Comparison of ENCODE assay signal across 21 cellular contexts in the genomic region with DNA sequence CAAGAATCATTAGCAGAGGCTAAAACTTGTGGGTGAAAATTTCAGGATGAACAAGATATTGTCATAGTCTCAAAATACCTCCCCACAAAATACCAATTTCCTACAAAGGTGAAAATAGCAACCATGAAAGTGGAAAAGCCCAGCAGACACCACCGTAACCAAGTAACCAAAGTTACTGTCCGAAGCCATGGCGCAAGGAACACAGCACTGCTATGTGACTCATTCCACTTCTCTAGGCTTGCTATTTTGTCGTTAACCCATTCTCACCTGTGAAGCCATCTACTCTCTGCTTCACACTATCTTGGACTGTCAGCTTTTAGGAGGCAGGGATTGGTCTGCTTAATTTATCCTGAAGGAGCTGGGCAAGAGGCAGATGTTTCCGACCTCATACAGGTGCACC.
"Had no signal": no experiment of that assay in that cellular context is flagged by ENCODE, and none has a peak within 500 bp of the region (broad histone marks: within the 10 kb centered on the region; RNA-seq: fewer than 3 reads in every experiment).

No MANE protein-coding gene starts in this region.

- H3K4me3 ChIP-seq: dorsolateral prefrontal cortex, hepatocyte, lower lobe of right lung, pancreas, right lobe of liver, smooth muscle cell, uterus had no signal

- H3K27me3 ChIP-seq: dorsolateral prefrontal cortex, foreskin keratinocyte, hepatocyte, neutrophil, pancreas, right lobe of liver, uterus had no signal

- H3K9me3 ChIP-seq: lower lobe of right lung, neutrophil, pancreas, right lobe of liver, uterus had no signal

- H3K36me3 Mint-ChIP-seq: activated naive CD8-positive, alpha-beta T cell; mesothelial cell of epicardium; natural killer cell treated with Interleukin-12 subunit alpha and Interleukin-12 subunit beta and Interleukin-15 and Interleukin-18, amount 100 ng/mL, for 72 hours had no signal

- H2AFZ ChIP-seq: hepatocyte had no signal

- H3K36me3 ChIP-seq: lower lobe of right lung, neutrophil, pancreas, right lobe of liver, uterus had no signal

- ATAC-seq: activated T-cell treated with anti-CD3 and anti-CD28 coated beads, Interleukin-2, amount 50 U/mL, for 72 hours; foreskin keratinocyte; lower lobe of right lung; pancreas; right lobe of liver had no signal

- H3K9me3 Mint-ChIP-seq: activated B cell treated with CpG ODN at 0.5 μM for 24 hours; activated T-cell treated with anti-CD3 and anti-CD28 coated beads, Interleukin-2, amount 50 U/mL, for 72 hours; mesothelial cell of epicardium; natural killer cell treated with Interleukin-12 subunit alpha and Interleukin-12 subunit beta and Interleukin-15 and Interleukin-18, amount 100 ng/mL, for 72 hours had no signal

- H3K4me1 Mint-ChIP-seq: activated B cell treated with CpG ODN at 0.5 μM for 24 hours had no signal

- H3K27ac Mint-ChIP-seq: activated B cell treated with CpG ODN at 0.5 μM for 24 hours; activated naive CD8-positive, alpha-beta T cell; activated T-cell treated with anti-CD3 and anti-CD28 coated beads, Interleukin-2, amount 50 U/mL, for 72 hours; mesothelial cell of epicardium; natural killer cell treated with Interleukin-12 subunit alpha and Interleukin-12 subunit beta and Interleukin-15 and Interleukin-18, amount 100 ng/mL, for 72 hours had no signal

- FAIRE-seq: colon, pancreas had no signal

- H3K4me3 Mint-ChIP-seq: activated B cell treated with CpG ODN at 0.5 μM for 24 hours; activated naive CD8-positive, alpha-beta T cell; activated T-cell treated with anti-CD3 and anti-CD28 coated beads, Interleukin-2, amount 50 U/mL, for 72 hours; mesothelial cell of epicardium; natural killer cell treated with Interleukin-12 subunit alpha and Interleukin-12 subunit beta and Interleukin-15 and Interleukin-18, amount 100 ng/mL, for 72 hours had no signal

- DNase-seq: activated B cell treated with CpG ODN at 0.5 μM for 24 hours; activated gamma-delta T cell; activated T-cell treated with anti-CD3 and anti-CD28 coated beads, Interleukin-2, amount 50 U/mL, for 72 hours; amniotic stem cell; caudate nucleus; dorsolateral prefrontal cortex; foreskin keratinocyte; lower lobe of right lung; pancreas; right lobe of liver; stimulated activated CD4-positive, alpha-beta T cell treated with anti-CD3 and anti-CD28 coated beads, Interleukin-4, amount 100 ng/mL, for 1 hour; T-helper 1 cell; T-helper 9 cell; uterus had no signal

- H3K79me2 ChIP-seq: hepatocyte had no signal

- H3K27ac ChIP-seq: dorsolateral prefrontal cortex, foreskin keratinocyte, hepatocyte, lower lobe of right lung, neutrophil, pancreas, right lobe of liver, uterus had no signal

- H3K4me2 ChIP-seq: hepatocyte, smooth muscle cell had no signal
